In genomic region chr10:86956841-86957448, GRCh38 we compare ENCODE assay signal across 16 cellular contexts. TPM values are rescaled to one million over a fixed set of nuclear protein-coding genes. Genes with fewer than 3 reads are reported as not detected.
DNase-seq lines count a peak whose midpoint lies in the region; ATAC-seq and TF ChIP-seq lines count a peak whose summit lies in the region.
"Had no signal": no experiment of that assay in that cellular context is flagged by ENCODE, and none has a peak within 500 bp of the region (broad histone marks: within the 10 kb centered on the region; RNA-seq: fewer than 3 reads in every experiment).

No MANE protein-coding gene starts in this region.

- H3K27me3 ChIP-seq in BLaER1 treated with 17β-estradiol and CSF1 and Interleukin-3, amounts not matched to agents 10 nM and 100 nM, result no peaks in the 10 kb centered on the region
- H3K27me3 ChIP-seq in adrenal gland (no peaks in the 10 kb centered on the region), left lung (peaks cover 0 to 4% of the 10 kb centered on the region in 2 donors), spleen (replicated peaks in 1 of 7) (peaks cover 0 to 22% (median 0%) of the 10 kb centered on the region in 7 donors)
- H3K27me3 ChIP-seq: SJCRH30 had no signal

- DNase-seq in adrenal gland (no peak), left lung (no peak), spleen (no peak), GM03348 (ENCODE audit: low spot score) (no peak), foreskin melanocyte (no peak), CD1c-positive myeloid dendritic cell (ENCODE audit: extremely low spot score) (no peak)
- DNase-seq: DMS79 treated with DMSO at 0.1 percent for 48 hours, kidney glomerular epithelial cell, NCI-H187 treated with DMSO at 0.1 percent for 48 hours, NCI-H748 treated with DMSO at 0.1 percent for 48 hours had no signal

- peaks cover 15 to 58% (median 30%) of the 10 kb centered on the region in 10 experiments for H3K4me1 ChIP-seq in BLaER1 treated with 17β-estradiol and CSF1 and Interleukin-3, amounts not matched to agents 10 nM and 100 nM
- H3K4me1 ChIP-seq in adrenal gland (replicated peaks in 1 of 2) (peaks cover 52 to 65% of the 10 kb centered on the region in 2 donors), left lung (peaks cover 22 to 37% of the 10 kb centered on the region in 2 donors), spleen (peaks cover 8 to 81% (median 44%) of the 10 kb centered on the region in 6 donors)

- peaks cover 18 to 26% (median 23%) of the 10 kb centered on the region in 11 experiments for H3K9me3 ChIP-seq in BLaER1 treated with 17β-estradiol and CSF1 and Interleukin-3, amounts not matched to agents 10 nM and 100 nM (replicated peaks in 1 of 11)
- H3K9me3 ChIP-seq in adrenal gland (replicated peaks in 1 of 3) (no peaks in the 10 kb centered on the region), left lung (peaks cover 0 to 14% of the 10 kb centered on the region in 2 donors), spleen (peaks cover 0 to 21% (median 15%) of the 10 kb centered on the region in 8 donors)
- H3K9me3 ChIP-seq: SJCRH30 had no signal

- intact Hi-C loops in adrenal gland (cut with DNase I) (no loop called here), left lung (cut with DNase I) (loop anchor here in 1 of 2 donors (10.0 kb wide), 1 partner anchor 148 kb away; no protein-coding TSS in a partner anchor), spleen (cut with DNase I; ENCODE audit: low total_unique reads) (no loop called here)

- peak overlapping the region in 1 of 11 experiments; percentile 43; a peak in 1 of 22 replicates for H3K9ac ChIP-seq in BLaER1 treated with 17β-estradiol and CSF1 and Interleukin-3, amounts not matched to agents 10 nM and 100 nM

- no peaks in the 10 kb centered on the region; a peak in 1 of 22 replicates for H3K36me3 ChIP-seq in BLaER1 treated with 17β-estradiol and CSF1 and Interleukin-3, amounts not matched to agents 10 nM and 100 nM
- H3K36me3 ChIP-seq in adrenal gland (replicated peaks in 1 of 2) (no peaks in the 10 kb centered on the region), left lung (no peaks in the 10 kb centered on the region), spleen (peaks cover 0 to 11% (median 0%) of the 10 kb centered on the region in 6 donors)
- H3K36me3 ChIP-seq: SJCRH30 had no signal

- peak overlapping the region in 6 of 11 experiments; percentile 36 to 71 (median 58); a peak in 7 of 22 replicates for H3K27ac ChIP-seq in BLaER1 treated with 17β-estradiol and CSF1 and Interleukin-3, amounts not matched to agents 10 nM and 100 nM
- peak overlapping the region in 4 of 5 donors; percentile 24 to 94 (median 86) for H3K27ac ChIP-seq in adrenal gland
- peak overlapping the region; percentile 54 to 64 for H3K27ac ChIP-seq in left lung
- H3K27ac ChIP-seq in spleen, result peak overlapping the region; percentile 21 to 87 (median 76)
- H3K27ac ChIP-seq: SJCRH30, VCaP had no signal

- TF ChIP-seq POLR2A in adrenal gland (IDR thresholded peaks at IDR 0.05) (no peak), spleen (IDR thresholded peaks at IDR 0.05) (no peak)

- H4K20me1 ChIP-seq in BLaER1 treated with 17β-estradiol and CSF1 and Interleukin-3, amounts not matched to agents 10 nM and 100 nM, result no peaks in the 10 kb centered on the region

- whole genome bisulfite sequencing in adrenal gland, 4 donors, result 68 to 81% (median 75%) methylated on average over 4 to 7 of the region's 7 CpGs
- 55 to 82% (median 71%) methylated on average over 4 to 7 of the region's 7 CpGs for WGBS in spleen, 5 donors

- TF ChIP-seq CTCF in adrenal gland (IDR thresholded peaks at IDR 0.05), result no peak
- TF ChIP-seq CTCF in left lung (IDR thresholded peaks at IDR 0.05), result no peak
- TF ChIP-seq CTCF in spleen (IDR thresholded peaks at IDR 0.05 in 8 of 11, conservative IDR thresholded peaks at IDR 0.05 in 3 of 11), result no peak

- ATAC-seq in left lung (no peak), GM21526 (IDR thresholded peaks at IDR 0.05; ENCODE audit: low FRiP score, unreplicated experiment) (no peak)
- ATAC-seq: GM12878 had no signal

- H3K4me2 ChIP-seq in BLaER1 treated with 17β-estradiol and CSF1 and Interleukin-3, amounts not matched to agents 10 nM and 100 nM, result peak overlapping the region; percentile 58 to 87 (median 74); a peak in 17 of 22 replicates

- no peak overlapping the region for H3K4me3 ChIP-seq in BLaER1 treated with 17β-estradiol and CSF1 and Interleukin-3, amounts not matched to agents 10 nM and 100 nM
- H3K4me3 ChIP-seq in adrenal gland, result peak overlapping the region in 1 of 4 donors; percentile 33
- peak overlapping the region in 1 of 2 donors; percentile 41 for H3K4me3 ChIP-seq in left lung
- H3K4me3 ChIP-seq in spleen, result peak overlapping the region; percentile 27 to 72 (median 50)
- H3K4me3 ChIP-seq: GM12878, SJCRH30 had no signal

RNA-seq across cellular contexts. Expression of gene MMRN2, which starts 0.5 kb away (rescaled TPM):
- total RNA-seq in adrenal gland, result 10 to 100 TPM; 26.3 to 44.2 (median 36.6) TPM
- 10 to 100 TPM in 2 of 3 donors, 1 to 10 TPM in 1; 9.5 to 16.5 (median 13.4) TPM for polyA plus RNA-seq in adrenal gland
- 10 to 100 TPM; 20.6 to 41.8 TPM for total RNA-seq in left lung
- total RNA-seq in spleen, result 100 to 1,000 TPM in 1 of 7 donors, 10 to 100 TPM in 6; 54.2 to 120 (median 81.0) TPM
- 10 to 100 TPM in 1 of 3 donors, 1 to 10 TPM in 2; 4.8 to 10.3 (median 5.9) TPM for polyA plus RNA-seq in spleen

RNA-seq across cellular contexts. Expression of gene SNCG, which starts 1.5 kb away (rescaled TPM):
- 100 to 1,000 TPM; 177 to 599 (median 404) TPM for total RNA-seq in adrenal gland
- 1,000 to 10,000 TPM in 1 of 3 donors, 100 to 1,000 TPM in 2; 176 to 1,434 (median 799) TPM for polyA plus RNA-seq in adrenal gland
- 10 to 100 TPM in 1 of 2 donors, 1 to 10 TPM in 1; 4.3 to 15.0 TPM for total RNA-seq in left lung
- 10 to 100 TPM; 19.9 to 83.0 (median 69.4) TPM for total RNA-seq in spleen
- 100 to 1,000 TPM in 1 of 3 donors, 10 to 100 TPM in 2; 84.3 to 127 (median 98.9) TPM for polyA plus RNA-seq in spleen

RNA-seq across cellular contexts. Expression of gene ADIRF, which starts 11.3 kb away (rescaled TPM):
- total RNA-seq in adrenal gland (10 to 100 TPM; 15.3 to 38.1 (median 22.6) TPM), left lung (10 to 100 TPM; 47.9 to 94.1 TPM), spleen (100 to 1,000 TPM in 1 of 7 donors, 10 to 100 TPM in 6; 23.9 to 139 (median 50.7) TPM)
- polyA plus RNA-seq in adrenal gland (100 to 1,000 TPM in 1 of 3 donors, 10 to 100 TPM in 1, 1 to 10 TPM in 1; 6.6 to 592 (median 52.2) TPM), spleen (10 to 100 TPM; 61.6 to 84.5 (median 73.5) TPM)
- total RNA-seq: neural crest cell had no signal

Comparison
In these comparisons a context has a peak if more than half of its experiments do, and no peak if none do; other contexts are left out.
1. H3K4me3 ChIP-seq: peak in spleen (8 of 8); none in BLaER1 treated with 17β-estradiol and CSF1 and Interleukin-3, amounts not matched to agents 10 nM and 100 nM (0 of 10).
2. Peak in every context shown above with its lines, with median percentiles within 50 percentile points of each other: H3K27ac ChIP-seq.